Comparison of ENCODE assay signal across 22 cellular contexts in genomic region chr9:69145148-69145547, GRCh38. TPM values are rescaled to one million over a fixed set of nuclear protein-coding genes. Genes with fewer than 3 reads are reported as not detected.
DNase-seq lines count a peak whose midpoint lies in the region; ATAC-seq and TF ChIP-seq lines count a peak whose summit lies in the region.
"Had no signal": no experiment of that assay in that cellular context is flagged by ENCODE, and none has a peak within 500 bp of the region (broad histone marks: within the 10 kb centered on the region; RNA-seq: fewer than 3 reads in every experiment).

No MANE protein-coding gene starts in this region.

- H3K36me3 Mint-ChIP-seq in natural killer cell treated with Interleukin-12 subunit alpha and Interleukin-12 subunit beta and Interleukin-15 and Interleukin-18, amount 100 ng/mL, for 72 hours: no peaks in the 10 kb centered on the region
- H3K36me3 Mint-ChIP-seq: CD4-positive, alpha-beta memory T cell; IgD-negative memory B cell; T-cell had no signal

- no peak overlapping the region for H3K27ac Mint-ChIP-seq in natural killer cell treated with Interleukin-12 subunit alpha and Interleukin-12 subunit beta and Interleukin-15 and Interleukin-18, amount 100 ng/mL, for 72 hours
- H3K27ac Mint-ChIP-seq: CD4-positive, alpha-beta memory T cell; IgD-negative memory B cell; T-cell had no signal

- peaks cover 0 to 4% of the 10 kb centered on the region in 2 donors for H3K4me1 Mint-ChIP-seq in natural killer cell treated with Interleukin-12 subunit alpha and Interleukin-12 subunit beta and Interleukin-15 and Interleukin-18, amount 100 ng/mL, for 72 hours (ENCODE audit: low read depth in 2 of 2)
- H3K4me1 Mint-ChIP-seq: CD4-positive, alpha-beta memory T cell; IgD-negative memory B cell had no signal

- DNase-seq in BJ (ENCODE audit: low read depth): peak; percentile 86
- no peak for DNase-seq in HEK293T (ENCODE audit: extremely low spot score)
- DNase-seq in foreskin fibroblast: peak; percentile 67 to 79
- no peak for DNase-seq in GM10248 (ENCODE audit: extremely low spot score)
- no peak for DNase-seq in activated gamma-delta T cell treated with Interleukin-2 at 50 U/mL for 16 hours
- no peak for DNase-seq in natural killer cell treated with Interleukin-12 subunit alpha and Interleukin-12 subunit beta and Interleukin-15 and Interleukin-18, amount 100 ng/mL, for 72 hours (ENCODE audit: low spot score)
- no peak for DNase-seq in iPS-NIHi11 (ENCODE audit: low spot score)
- DNase-seq: ACHN; BE2C; CD4-positive, alpha-beta memory T cell; H7; Kasumi-1; MM.1S; NCI-H1105; NCI-H1930; NCI-H2171; NCI-H446; NCI-H774; T-cell had no signal

- H3K4me3 ChIP-seq in BJ (ENCODE audit: low read depth, low read length) (no peak overlapping the region), foreskin fibroblast (ENCODE audit: low read depth in 1 of 2, low read length in 2 of 2) (no peak overlapping the region)
- H3K4me3 ChIP-seq: SJSA1 had no signal

- no peaks in the 10 kb centered on the region for H3K27me3 Mint-ChIP-seq in natural killer cell treated with Interleukin-12 subunit alpha and Interleukin-12 subunit beta and Interleukin-15 and Interleukin-18, amount 100 ng/mL, for 72 hours
- H3K27me3 Mint-ChIP-seq: CD4-positive, alpha-beta memory T cell; IgD-negative memory B cell; T-cell had no signal

- no peaks in the 10 kb centered on the region for H3K36me3 ChIP-seq in BJ (ENCODE audit: control insufficient read depth, insufficient read depth, low read length)
- H3K36me3 ChIP-seq: BE2C, SJSA1 had no signal

- TF ChIP-seq CTCF in BJ (IDR thresholded peaks at IDR 0.05; ENCODE audit: insufficient read depth, low read depth, low read length) (no peak), foreskin fibroblast (IDR thresholded peaks at IDR 0.05; ENCODE audit: low read depth, low read length) (no peak), GM10248 (IDR thresholded peaks at IDR 0.05; ENCODE audit: control extremely low read depth, extremely low read depth, low read depth, missing control alignments) (no peak)

- POLR2A ChIA-PET in BJ (lab: Charles Lee): no interaction called here
- POLR2A ChIA-PET in HEK293T (lab: Yijun Ruan, JAX): no interaction called here
- POLR2A ChIA-PET in GM10248 (lab: Yijun Ruan, JAX): no interaction called here

- ATAC-seq in SK-N-SH treated with all-trans-retinoic acid at 6 μM for 48 hours: peak; percentile 86
- no peak for ATAC-seq in natural killer cell treated with Interleukin-12 subunit alpha and Interleukin-12 subunit beta and Interleukin-15 and Interleukin-18, amount 100 ng/mL, for 72 hours
- ATAC-seq: T-cell had no signal

- H3K4me3 Mint-ChIP-seq in natural killer cell treated with Interleukin-12 subunit alpha and Interleukin-12 subunit beta and Interleukin-15 and Interleukin-18, amount 100 ng/mL, for 72 hours: no peak overlapping the region
- H3K4me3 Mint-ChIP-seq: CD4-positive, alpha-beta memory T cell; IgD-negative memory B cell; T-cell had no signal

- no peaks in the 10 kb centered on the region for H3K27me3 ChIP-seq in BJ (ENCODE audit: control insufficient read depth, insufficient read depth, low read length)
- H3K27me3 ChIP-seq: BE2C, SJSA1 had no signal

- no peaks in the 10 kb centered on the region for H3K9me3 Mint-ChIP-seq in natural killer cell treated with Interleukin-12 subunit alpha and Interleukin-12 subunit beta and Interleukin-15 and Interleukin-18, amount 100 ng/mL, for 72 hours
- H3K9me3 Mint-ChIP-seq: CD4-positive, alpha-beta memory T cell; IgD-negative memory B cell; T-cell had no signal

- CTCF ChIA-PET in BJ (lab: Yijun Ruan, JAX) (interaction anchor here (1.1 kb wide), 1 partner anchor 24 kb away, joined by 3 read pairs; no protein-coding TSS in a partner anchor), HEK293T (lab: Yijun Ruan, JAX) (interaction anchor here (1.1 kb wide), 1 partner anchor 23 kb away, joined by 4 read pairs; no protein-coding TSS in a partner anchor), GM10248 (lab: Yijun Ruan, JAX) (interaction anchor here (0.9 to 1.4 kb wide), 2 partner anchors 8 kb away, joined by 3 read pairs; no protein-coding TSS in a partner anchor)

TF ChIP-seq in HEK293T, 16 proteins besides CTCF, POLR2A, EP300 and RAD21:
- TF ChIP-seq FOXK2 (IDR thresholded peaks at IDR 0.05): no peak
- TF ChIP-seq PKNOX1 (IDR thresholded peaks at IDR 0.05): peak; percentile 33
TF ChIP-seq in HEK293T: peak in this region for 1.

TF ChIP-seq in SK-N-SH treated with all-trans-retinoic acid at 6 μM for 48 hours, 23 proteins besides CTCF, POLR2A, EP300 and RAD21:
- peak; percentile 91 for TF ChIP-seq TCF4 (CRISPR knock-in tag; IDR thresholded peaks at IDR 0.05; ENCODE audit: borderline replicate concordance)
- 0 out of 2 replicates have a peak, but pooled peaks have one; percentile 16 for TF ChIP-seq ZNF8 (CRISPR knock-in tag; IDR thresholded peaks at IDR 0.05)
- TF ChIP-seq ZC3H10 (CRISPR knock-in tag; IDR thresholded peaks at IDR 0.05): peak; percentile 79; the same call in 1 of the 2 replicates
- no peak for TF ChIP-seq OSR1 (CRISPR knock-in tag; IDR thresholded peaks at IDR 0.05)
- peak; percentile 78 for TF ChIP-seq PATZ1 (CRISPR knock-in tag; IDR thresholded peaks at IDR 0.05; ENCODE audit: borderline replicate concordance)
- no peak for TF ChIP-seq ZNF70 (CRISPR knock-in tag; IDR thresholded peaks at IDR 0.05)
- TF ChIP-seq TOX (CRISPR knock-in tag; IDR thresholded peaks at IDR 0.05; ENCODE audit: borderline replicate concordance): peak; percentile 73; the same call in 1 of the 2 replicates
- TF ChIP-seq TSHZ2 (CRISPR knock-in tag; IDR thresholded peaks at IDR 0.05): peak; percentile 94
- TF ChIP-seq, protein P1, sequence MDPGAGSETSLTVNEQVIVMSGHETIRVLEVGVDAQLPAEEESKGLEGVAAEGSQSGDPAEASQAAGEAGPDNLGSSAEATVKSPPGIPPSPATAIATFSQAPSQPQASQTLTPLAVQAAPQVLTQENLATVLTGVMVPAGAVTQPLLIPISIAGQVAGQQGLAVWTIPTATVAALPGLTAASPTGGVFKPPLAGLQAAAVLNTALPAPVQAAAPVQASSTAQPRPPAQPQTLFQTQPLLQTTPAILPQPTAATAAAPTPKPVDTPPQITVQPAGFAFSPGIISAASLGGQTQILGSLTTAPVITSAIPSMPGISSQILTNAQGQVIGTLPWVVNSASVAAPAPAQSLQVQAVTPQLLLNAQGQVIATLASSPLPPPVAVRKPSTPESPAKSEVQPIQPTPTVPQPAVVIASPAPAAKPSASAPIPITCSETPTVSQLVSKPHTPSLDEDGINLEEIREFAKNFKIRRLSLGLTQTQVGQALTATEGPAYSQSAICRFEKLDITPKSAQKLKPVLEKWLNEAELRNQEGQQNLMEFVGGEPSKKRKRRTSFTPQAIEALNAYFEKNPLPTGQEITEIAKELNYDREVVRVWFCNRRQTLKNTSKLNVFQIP (CRISPR knock-in tag; IDR thresholded peaks at IDR 0.05; ENCODE audit: borderline replicate concordance, low read depth): peak; percentile 39; the same call in 1 of the 2 replicates
- TF ChIP-seq ZFP3 (CRISPR knock-in tag; IDR thresholded peaks at IDR 0.05): no peak
- peak; percentile 97 for TF ChIP-seq ISL1 (CRISPR knock-in tag; IDR thresholded peaks at IDR 0.05)
- TF ChIP-seq BACH2 (CRISPR knock-in tag; IDR thresholded peaks at IDR 0.05; ENCODE audit: borderline replicate concordance): no peak
- TF ChIP-seq ARNTL (CRISPR knock-in tag; IDR thresholded peaks at IDR 0.05; ENCODE audit: borderline replicate concordance, low read depth): no peak

RNA-seq across cellular contexts. Expression of gene TJP2, which starts 28.9 kb away (rescaled TPM):
- 5.5 and 5.6 TPM in 2 replicates for polyA plus RNA-seq in BJ (2011; rRNA removed)
- polyA minus RNA-seq in BJ (2011; rRNA and poly(A)+ RNA removed): 5.9 and 6.0 TPM in 2 replicates
- 10 to 100 TPM in 1 of 2 donors, 1 to 10 TPM in 1; 5.1 to 10.2 TPM for total RNA-seq in natural killer cell treated with Interleukin-12 subunit alpha and Interleukin-12 subunit beta and Interleukin-15 and Interleukin-18, amount 100 ng/mL, for 72 hours

Comparison
In these comparisons a context has a peak if more than half of its experiments do, and no peak if none do; other contexts are left out.
1. DNase-seq: peak in BJ (single experiment) and foreskin fibroblast (2 of 2); none in HEK293T (single experiment), GM10248 (single experiment), activated gamma-delta T cell treated with Interleukin-2 at 50 U/mL for 16 hours (single experiment), natural killer cell treated with Interleukin-12 subunit alpha and Interleukin-12 subunit beta and Interleukin-15 and Interleukin-18, amount 100 ng/mL, for 72 hours (single experiment) and iPS-NIHi11 (single experiment).